Comparison of ENCODE assay signal across 10 cellular contexts in genomic region chr11:119337581-119338317, GRCh38. TPM values are rescaled to one million over a fixed set of nuclear protein-coding genes. Genes with fewer than 3 reads are reported as not detected.
DNase-seq lines count a peak whose midpoint lies in the region; ATAC-seq and TF ChIP-seq lines count a peak whose summit lies in the region.
"Had no signal": no experiment of that assay in that cellular context is flagged by ENCODE, and none has a peak within 500 bp of the region (broad histone marks: within the 10 kb centered on the region; RNA-seq: fewer than 3 reads in every experiment).

No MANE protein-coding gene starts in this region.

- H3K27me3 ChIP-seq in Loucy (ENCODE audit: insufficient read depth, low read length, poor library complexity, severe bottlenecking), result peaks cover 5% of the 10 kb centered on the region
- peaks cover 18% of the 10 kb centered on the region for H3K27me3 ChIP-seq in colonic mucosa
- no peaks in the 10 kb centered on the region for H3K27me3 ChIP-seq in muscle layer of duodenum (ENCODE audit: low read depth, low read length)

- H3K9me2 ChIP-seq in Loucy (replicated peaks; ENCODE audit: low read depth, low read length), result no peaks in the 10 kb centered on the region

- peaks cover 39% of the 10 kb centered on the region for H3K79me2 ChIP-seq in Loucy (ENCODE audit: insufficient read depth, low read length)

- TF ChIP-seq CTCF in Loucy (conservative IDR thresholded peaks at IDR 0.05; ENCODE audit: low read length) (no peak), colonic mucosa (IDR thresholded peaks at IDR 0.05) (no peak), GM13977 (IDR thresholded peaks at IDR 0.05; ENCODE audit: extremely low read depth, insufficient read depth, missing control alignments) (no peak)

- peak; percentile 64 for DNase-seq in AG20443 (ENCODE audit: low spot score)
- no peak for DNase-seq in colonic mucosa
- DNase-seq in SKM-1 treated with dmso at 0.1 percent for 144 hours (lab: John Stamatoyannopoulos, UW; ENCODE audit: unreplicated experiment), result no peak
- no peak for DNase-seq in GM13977 (ENCODE audit: low spot score)

- H3K4me1 ChIP-seq in Loucy (ENCODE audit: insufficient read depth, low read length, poor library complexity, severe bottlenecking) (peaks cover 50% of the 10 kb centered on the region), colonic mucosa (peaks cover 22% of the 10 kb centered on the region), muscle layer of duodenum (ENCODE audit: control insufficient read depth in 1 of 2, insufficient read depth in 2 of 2, low read length in 2 of 2) (peaks cover 12 to 66% of the 10 kb centered on the region in 2 donors)

- in situ Hi-C loops in GM13977 (cut with MboI; ENCODE audit: low pct_unique_long_range_greater_than_20kb, low sequenced_read_pairs, unreplicated experiment), result no loop called here

- H3K9me3 ChIP-seq in Loucy (ENCODE audit: insufficient read depth, low read depth, low read length), result no peaks in the 10 kb centered on the region
- no peaks in the 10 kb centered on the region for H3K9me3 ChIP-seq in colonic mucosa
- H3K9me3 ChIP-seq in muscle layer of duodenum (ENCODE audit: control insufficient read depth in 1 of 2, low read length in 2 of 2), result no peaks in the 10 kb centered on the region

- ATAC-seq in HG03442 (IDR thresholded peaks at IDR 0.05; ENCODE audit: unreplicated experiment) (no peak), GM18517 (IDR thresholded peaks at IDR 0.05; ENCODE audit: unreplicated experiment) (no peak)

- no peaks in the 10 kb centered on the region for H3F3A ChIP-seq in Loucy (ENCODE audit: low read depth)

- intact Hi-C loops in colonic mucosa (cut with DNase I), result no loop called here

- no peak overlapping the region for H2AFZ ChIP-seq in Loucy (ENCODE audit: low read length)

- H3K4me2 ChIP-seq in Loucy (ENCODE audit: low read depth, low read length, poor library complexity, severe bottlenecking), result peak overlapping the region; percentile 99

- H3K27ac ChIP-seq in colonic mucosa, result peak overlapping the region; percentile 4
- peak overlapping the region; percentile 40 for H3K27ac ChIP-seq in muscle layer of duodenum (ENCODE audit: low read length)

- H3K36me3 ChIP-seq in Loucy (ENCODE audit: insufficient read depth, low read length) (no peaks in the 10 kb centered on the region), colonic mucosa (no peaks in the 10 kb centered on the region), muscle layer of duodenum (ENCODE audit: control insufficient read depth in 1 of 2, insufficient read depth in 2 of 2, low read length in 2 of 2) (no peaks in the 10 kb centered on the region)

- H3K4me3 ChIP-seq in Loucy (ENCODE audit: low read length, poor library complexity, severe bottlenecking) (peak overlapping the region; percentile 99), colonic mucosa (no peak overlapping the region), muscle layer of duodenum (ENCODE audit: low read depth in 1 of 2, low read length in 2 of 2) (peak overlapping the region in 1 of 2 donors; percentile 67)

- H3K9ac ChIP-seq in Loucy (ENCODE audit: low read depth, low read length, poor library complexity, severe bottlenecking), result peak overlapping the region; percentile 100
- H3K9ac ChIP-seq in colonic mucosa (ENCODE audit: low read depth in 2 of 2, low read length in 2 of 2), result peak overlapping the region in 1 of 2 donors; percentile 37

- H4K20me1 ChIP-seq in Loucy (ENCODE audit: insufficient read depth, low read length, poor library complexity, severe bottlenecking), result peaks cover 9% of the 10 kb centered on the region

RNA-seq across cellular contexts. Expression of gene C1QTNF5, which starts 2.9 kb away (rescaled TPM):
- total RNA-seq in colonic mucosa, result 1 to 10 TPM; 5.3 to 8.7 TPM
- total RNA-seq: activated naive CD8-positive, alpha-beta T cell treated with anti-CD3 and anti-CD28 coated beads, Interleukin-2, amount 10 ng/mL, durations not matched to agents 7 days and 5 days; natural killer cell had no signal

RNA-seq across cellular contexts. Expression of gene RNF26, which starts 3.4 kb away (rescaled TPM):
- 10 to 100 TPM; 22.9 to 46.6 TPM for total RNA-seq in colonic mucosa

RNA-seq across cellular contexts. Expression of gene MFRP, which starts 8.8 kb away (rescaled TPM):
- not detected for total RNA-seq in colonic mucosa
- total RNA-seq: activated naive CD8-positive, alpha-beta T cell treated with anti-CD3 and anti-CD28 coated beads, Interleukin-2, amount 10 ng/mL, durations not matched to agents 7 days and 5 days; natural killer cell had no signal

RNA-seq across cellular contexts. Expression of gene MCAM, which starts 20.8 kb away (rescaled TPM):
- 10 to 100 TPM in 1 of 2 donors, 1 to 10 TPM in 1; 5.4 to 36.9 TPM for total RNA-seq in colonic mucosa

RNA-seq across cellular contexts. Expression of gene USP2, which starts 43.7 kb away (rescaled TPM):
- total RNA-seq in colonic mucosa, result 10 to 100 TPM in 1 of 2 donors, 1 to 10 TPM in 1; 7.9 to 11.6 TPM
